ENCODE assay signal across 22 cellular contexts in the genomic region with DNA sequence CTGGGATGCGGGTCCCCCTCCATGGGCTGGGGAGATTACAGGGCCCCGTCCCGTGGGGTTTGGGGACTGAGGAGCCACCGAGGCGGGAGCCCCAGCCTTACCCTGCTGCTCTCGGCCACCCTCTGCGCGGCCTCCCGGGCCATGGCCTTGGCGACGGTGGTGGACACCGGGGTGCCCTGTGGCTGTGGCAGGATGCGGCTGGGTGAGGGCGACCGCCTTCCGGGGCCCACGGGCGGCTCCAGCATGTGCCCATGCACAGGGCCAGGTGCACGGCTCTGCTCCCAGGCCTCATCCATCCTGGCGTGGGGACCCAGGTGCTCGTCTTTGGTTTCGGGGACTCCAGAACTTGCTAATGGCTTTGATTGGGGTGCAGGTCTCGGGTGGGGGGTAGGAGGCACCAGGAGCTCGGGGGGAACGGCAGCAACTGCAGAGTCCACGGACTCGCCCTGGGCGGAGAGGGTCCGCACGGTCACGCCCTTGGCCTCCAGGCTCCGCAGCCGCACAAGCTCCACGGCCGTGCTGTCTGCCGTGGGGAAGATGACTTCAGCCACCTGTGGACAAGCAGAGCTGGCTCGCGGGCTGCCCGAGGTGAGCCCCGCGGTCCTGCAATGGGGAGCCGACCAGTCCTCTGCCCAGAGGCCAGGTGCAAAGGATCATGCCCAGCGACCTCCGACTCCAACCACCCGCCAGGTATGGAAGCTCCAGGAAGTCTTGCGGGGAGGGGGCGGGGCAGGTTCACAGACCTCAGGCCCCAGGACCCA.
"Had no signal": no experiment of that assay in that cellular context is flagged by ENCODE, and none has a peak within 500 bp of the region (broad histone marks: within the 10 kb centered on the region; RNA-seq: fewer than 3 reads in every experiment).

No MANE protein-coding gene starts in this region.

- H3K4me3 Mint-ChIP-seq: activated naive CD8-positive, alpha-beta T cell; activated T-cell treated with anti-CD3 and anti-CD28 coated beads, Interleukin-2, amount 50 U/mL, for 24 hours; nephron; T-helper 1 cell treated with Interleukin-12 subunit alpha and Interleukin-12 subunit beta and Interleukin-4 antibody, amounts not matched to agents 30 μg/mL and 1 μg/mL, for 36 hours; type B pancreatic cell had no signal

- H3K4me1 Mint-ChIP-seq: nephron had no signal

- H3K36me3 ChIP-seq: gastroesophageal sphincter, neutrophil, ovary, vagina had no signal

- H3K27me3 Mint-ChIP-seq: activated naive CD8-positive, alpha-beta T cell; activated T-cell treated with anti-CD3 and anti-CD28 coated beads, Interleukin-2, amount 50 U/mL, for 24 hours had no signal

- H3K27me3 ChIP-seq: body of pancreas, gastroesophageal sphincter, neutrophil, ovary, vagina had no signal

- H3K4me1 ChIP-seq: body of pancreas, gastroesophageal sphincter, psoas muscle, vagina had no signal

- H3K27ac Mint-ChIP-seq: activated naive CD8-positive, alpha-beta T cell; activated T-cell treated with anti-CD3 and anti-CD28 coated beads, Interleukin-2, amount 50 U/mL, for 24 hours; nephron; T-helper 1 cell treated with Interleukin-12 subunit alpha and Interleukin-12 subunit beta and Interleukin-4 antibody, amounts not matched to agents 30 μg/mL and 1 μg/mL, for 36 hours; type B pancreatic cell had no signal

- H3K4me3 ChIP-seq: body of pancreas, gastroesophageal sphincter, ovary, psoas muscle, vagina had no signal

- ATAC-seq: activated CD4-positive, CD25-positive, alpha-beta regulatory T cell treated with anti-CD3 and anti-CD28 coated beads, Interleukin-2, amount 50 U/mL, for 24 hours; body of pancreas; gastroesophageal sphincter; psoas muscle had no signal

- H3K27ac ChIP-seq: body of pancreas, gastroesophageal sphincter, neutrophil, ovary, psoas muscle, vagina, WERI-Rb-1 had no signal

- H3K9me3 ChIP-seq: body of pancreas, neutrophil, ovary, psoas muscle, vagina had no signal

- DNase-seq: activated CD4-positive, alpha-beta T cell treated with anti-CD3 and anti-CD28 coated beads for 48 hours; activated CD4-positive, alpha-beta T cell treated with anti-CD3 and anti-CD28 coated beads, Interleukin-2, amount 50 U/mL, for 48 hours; activated CD8-positive, alpha-beta memory T cell treated with anti-CD3 and anti-CD28 coated beads for 24 hours; activated T-cell treated with anti-CD3 and anti-CD28 coated beads, Interleukin-2, amount 50 U/mL, for 24 hours; anterior cingulate cortex; body of pancreas; cortex of kidney; hippocampal formation; stimulated activated naive CD4-positive, alpha-beta T cell; SW 1271; T-helper 9 cell; WERI-Rb-1 had no signal
